ENCODE assay signal across 15 cellular contexts in genomic region chr10:17650416-17650815, GRCh38. TPM values are rescaled to one million over a fixed set of nuclear protein-coding genes. Genes with fewer than 3 reads are reported as not detected.
A peak's percentile ranks its signal among the peaks of the same experiment; 100 is the strongest.
DNase-seq lines count a peak whose midpoint lies in the region; ATAC-seq and TF ChIP-seq lines count a peak whose summit lies in the region.
"Had no signal": no experiment of that assay in that cellular context is flagged by ENCODE, and none has a peak within 500 bp of the region (broad histone marks: within the 10 kb centered on the region; RNA-seq: fewer than 3 reads in every experiment).

No MANE protein-coding gene starts in this region.

- no peak overlapping the region for H3K27ac ChIP-seq in CD8-positive, alpha-beta memory T cell (ENCODE audit: low read depth, low read length)
- H3K27ac ChIP-seq in IMR-90 (ENCODE audit: insufficient read depth, low read length) (no peak overlapping the region; the same call in 1 of the 2 replicates), psoas muscle (peak overlapping the region; percentile 25)
- H3K27ac ChIP-seq: VCaP had no signal

- CTCF ChIA-PET in CD8-positive, alpha-beta memory T cell (lab: Charles Lee): interaction anchor here (1.4 kb wide), 1 partner anchor 9 kb away, joined by 3 read pairs; no protein-coding TSS in a partner anchor
- CTCF ChIA-PET in IMR-90 (lab: Yijun Ruan, JAX): interaction anchor here (0.8 kb wide), 1 partner anchor 87 kb away, joined by 3 read pairs; no protein-coding TSS in a partner anchor

- peaks cover 8% of the 10 kb centered on the region; the same call in 1 of the 2 replicates for H3K9me1 ChIP-seq in IMR-90 (ENCODE audit: insufficient read depth, low read length)

- H3K4ac ChIP-seq in IMR-90 (ENCODE audit: low read depth, low read length): no peak overlapping the region

- no peak overlapping the region for H2AFZ ChIP-seq in IMR-90 (replicated peaks; ENCODE audit: low read length, poor library complexity)

- H2AK9ac ChIP-seq in IMR-90 (replicated peaks; ENCODE audit: low read depth, low read length, poor library complexity): no peak overlapping the region

- peaks cover 16 to 59% of the 10 kb centered on the region in 2 experiments; a peak in 3 of 4 replicates for H3K79me1 ChIP-seq in IMR-90 (ENCODE audit: low read depth in 1 of 2, low read length in 2 of 2)

- intact Hi-C loops in IMR-90 (cut with micrococcal nuclease) (no loop called here), psoas muscle (cut with DNase I) (no loop called here), left colon (cut with DNase I, micrococcal nuclease) (no loop called here)

- H3K27me3 ChIP-seq in CD8-positive, alpha-beta memory T cell (ENCODE audit: insufficient read depth, low read length, poor library complexity, severe bottlenecking): no peaks in the 10 kb centered on the region
- H3K27me3 ChIP-seq in IMR-90 (ENCODE audit: control insufficient read depth, insufficient read depth, low read length): no peaks in the 10 kb centered on the region
- no peaks in the 10 kb centered on the region for H3K27me3 ChIP-seq in psoas muscle (ENCODE audit: insufficient read depth in 3 of 3, low read length in 2 of 3)

- H2BK5ac ChIP-seq in IMR-90 (ENCODE audit: low read depth, low read length, poor library complexity, severe bottlenecking): peak overlapping the region; percentile 30

- no peak overlapping the region for H3K56ac ChIP-seq in IMR-90 (ENCODE audit: extremely low read depth, insufficient read depth, low read length)

- no TSS peak for BruUV-seq in IMR-90 (replicated peaks; lab: Mats Ljungman, UMichigan)

- no peak overlapping the region for H2BK20ac ChIP-seq in IMR-90 (ENCODE audit: low read depth, low read length)

- no peak overlapping the region for H2BK120ac ChIP-seq in IMR-90 (ENCODE audit: low read depth, low read length)

- no peak overlapping the region for H3K4me3 ChIP-seq in CD8-positive, alpha-beta memory T cell (ENCODE audit: low read length)
- no peak overlapping the region for H3K4me3 ChIP-seq in IMR-90 (ENCODE audit: insufficient read depth, low read depth, low read length)
- H3K4me3 ChIP-seq in psoas muscle: peak overlapping the region; percentile 8

- H3K4me3 Mint-ChIP-seq in CD8-positive, alpha-beta memory T cell: peak overlapping the region in 1 of 7 donors; percentile 19
- H3K4me3 Mint-ChIP-seq in chondrocyte (ENCODE audit: unreplicated experiment): peak overlapping the region; percentile 52
- H3K4me3 Mint-ChIP-seq: activated naive CD4-positive, alpha-beta T cell treated with anti-CD3 and anti-CD28 coated beads, Interleukin-2, amount 50 U/mL, for 24 hours had no signal

- H3K4me1 Mint-ChIP-seq in CD8-positive, alpha-beta memory T cell: peaks cover 67 to 93% (median 92%) of the 10 kb centered on the region in 3 donors
- peaks cover 80% of the 10 kb centered on the region for H3K4me1 Mint-ChIP-seq in chondrocyte (ENCODE audit: low read depth)

- H3K36me3 ChIP-seq in CD8-positive, alpha-beta memory T cell (ENCODE audit: insufficient read depth, low read length): no peaks in the 10 kb centered on the region
- H3K36me3 ChIP-seq in IMR-90 (ENCODE audit: control insufficient read depth, insufficient read depth, low read length): peaks cover 2% of the 10 kb centered on the region; the same call in 1 of the 2 replicates
- H3K36me3 ChIP-seq in psoas muscle (ENCODE audit: insufficient read depth in 1 of 2, low read depth in 1 of 2): peaks cover 0 to 3% of the 10 kb centered on the region in 2 donors

- no peak for TF ChIP-seq POLR2A in IMR-90 (IDR thresholded peaks at IDR 0.05; ENCODE audit: low read depth, low read length)

- H3K9ac ChIP-seq in IMR-90 (ENCODE audit: low read depth, low read length): no peak overlapping the region

- H3K27me3 Mint-ChIP-seq in CD8-positive, alpha-beta memory T cell: peaks cover 0 to 1% of the 10 kb centered on the region in 2 donors
- H3K27me3 Mint-ChIP-seq in chondrocyte (ENCODE audit: low read depth): no peaks in the 10 kb centered on the region
- H3K27me3 Mint-ChIP-seq: activated naive CD4-positive, alpha-beta T cell treated with anti-CD3 and anti-CD28 coated beads, Interleukin-2, amount 50 U/mL, for 24 hours had no signal

- DNase-seq in CD8-positive, alpha-beta memory T cell: no peak
- no peak for DNase-seq in IMR-90
- DNase-seq in chondrocyte (ENCODE audit: low spot score): no peak
- no peak for DNase-seq in psoas muscle
- DNase-seq in left colon: no peak
- no peak for DNase-seq in activated CD8-positive, alpha-beta memory T cell treated with anti-CD3 and anti-CD28 coated beads, Interleukin-2, amount 50 U/mL, for 48 hours
- DNase-seq: effector CD8-positive, alpha-beta T cell; posterior cingulate gyrus; RPMI8226; SW 1271 had no signal

- in situ Hi-C loops in IMR-90 (cut with MboI; ENCODE audit: low sequenced_read_pairs): no loop called here

- peaks cover 2 to 9% (median 7%) of the 10 kb centered on the region in 5 donors for H3K9me3 Mint-ChIP-seq in CD8-positive, alpha-beta memory T cell
- H3K9me3 Mint-ChIP-seq in chondrocyte (ENCODE audit: low read depth): no peaks in the 10 kb centered on the region

- peak overlapping the region in 5 of 8 donors; percentile 32 to 61 (median 51) for H3K27ac Mint-ChIP-seq in CD8-positive, alpha-beta memory T cell
- H3K27ac Mint-ChIP-seq in chondrocyte (ENCODE audit: unreplicated experiment): peak overlapping the region; percentile 94
- H3K27ac Mint-ChIP-seq: activated naive CD4-positive, alpha-beta T cell treated with anti-CD3 and anti-CD28 coated beads, Interleukin-2, amount 50 U/mL, for 24 hours had no signal

- H3K23ac ChIP-seq in IMR-90 (ENCODE audit: low read depth, low read length): no peak overlapping the region

- WGBS in IMR-90 (ENCODE audit: extremely low coverage in 2 of 2, insufficient read length in 1 of 2), 2 experiments: no CpG with 5 or more reads among the region's 8 CpGs
- WGBS in psoas muscle, 3 donors: 73 to 79% (median 74%) methylated on average over 8 of the region's 8 CpGs

- H4K5ac ChIP-seq in IMR-90 (ENCODE audit: low read depth, low read length): 0 out of 2 replicates have a peak overlapping the region, but pooled peaks have one; percentile 27

- no peak overlapping the region for H2AK5ac ChIP-seq in IMR-90 (ENCODE audit: low read depth, low read length)

- no peaks in the 10 kb centered on the region for H3K9me3 ChIP-seq in CD8-positive, alpha-beta memory T cell (ENCODE audit: low read length)
- H3K9me3 ChIP-seq in IMR-90 (ENCODE audit: control insufficient read depth, insufficient read depth, low read length) (no peaks in the 10 kb centered on the region), psoas muscle (no peaks in the 10 kb centered on the region)

- no peak overlapping the region for H3K14ac ChIP-seq in IMR-90 (replicated peaks; ENCODE audit: low read depth, low read length)

- H4K91ac ChIP-seq in IMR-90 (ENCODE audit: insufficient read depth, low read depth, low read length): no peak overlapping the region

- H3K36me3 Mint-ChIP-seq in CD8-positive, alpha-beta memory T cell: peaks cover 19 to 35% (median 24%) of the 10 kb centered on the region in 3 donors
- peaks cover 1% of the 10 kb centered on the region for H3K36me3 Mint-ChIP-seq in chondrocyte (ENCODE audit: low read depth)

- H2BK15ac ChIP-seq in IMR-90 (ENCODE audit: low read depth, low read length): no peak overlapping the region

- H4K20me1 ChIP-seq in IMR-90 (ENCODE audit: insufficient read depth, low read length): peaks cover 48% of the 10 kb centered on the region; the same call in 1 of the 2 replicates

- dilution Hi-C loops in IMR-90 (cut with HindIII; ENCODE audit: low sequenced_read_pairs, unreplicated experiment): no loop called here

- no peak for TF ChIP-seq RAD21 in IMR-90 (IDR thresholded peaks at IDR 0.05; ENCODE audit: low read length)

- peak overlapping the region; percentile 36; the same call in 1 of the 2 replicates for H3K4me2 ChIP-seq in IMR-90 (ENCODE audit: low read depth, low read length)

- POLR2A ChIA-PET in CD8-positive, alpha-beta memory T cell (lab: Charles Lee): no interaction called here
- POLR2A ChIA-PET in IMR-90 (lab: Charles Lee; ENCODE audit: unreplicated experiment): no interaction called here

- TF ChIP-seq CTCF in IMR-90 (conservative IDR thresholded peaks at IDR 0.05; ENCODE audit: low read depth, low read length) (no peak), chondrocyte (IDR thresholded peaks at IDR 0.05) (no peak), psoas muscle (IDR thresholded peaks at IDR 0.05) (no peak)

- no peak overlapping the region; the same call in 1 of the 2 replicates for H3K18ac ChIP-seq in IMR-90 (ENCODE audit: low read depth, low read length)

- no peak overlapping the region for H4K8ac ChIP-seq in IMR-90 (ENCODE audit: low read depth in 2 of 2, low read length in 2 of 2)

- peak; percentile 11; the same call in 1 of the 2 replicates for ATAC-seq in IMR-90 (ENCODE audit: low read depth)
- ATAC-seq in psoas muscle: no peak
- ATAC-seq in left colon: no peak
- no peak for ATAC-seq in GM19463 (IDR thresholded peaks at IDR 0.05; ENCODE audit: unreplicated experiment)
- no peak for ATAC-seq in GM19023 (IDR thresholded peaks at IDR 0.05; ENCODE audit: unreplicated experiment)
- ATAC-seq: left lobe of liver had no signal

- H3K4me1 ChIP-seq in CD8-positive, alpha-beta memory T cell (ENCODE audit: insufficient read depth, low read length): peaks cover 43% of the 10 kb centered on the region
- peaks cover 10% of the 10 kb centered on the region for H3K4me1 ChIP-seq in IMR-90 (ENCODE audit: control insufficient read depth, insufficient read depth, low read length)
- H3K4me1 ChIP-seq in psoas muscle: peaks cover 79% of the 10 kb centered on the region

TF ChIP-seq in IMR-90, 13 proteins besides CTCF, POLR2A, EP300 and RAD21:
- TF ChIP-seq MAFK (IDR thresholded peaks at IDR 0.05; ENCODE audit: low read depth, low read length) (no peak), RFX5 (IDR thresholded peaks at IDR 0.05; ENCODE audit: low read depth, low read length) (no peak), CEBPB (IDR thresholded peaks at IDR 0.05; ENCODE audit: low read depth, low read length) (no peak)

RNA-seq across cellular contexts. Expression of gene STAM, which starts 6.5 kb away (rescaled TPM):
- 10 to 100 TPM; 18.5 to 22.3 TPM for total RNA-seq in CD8-positive, alpha-beta memory T cell
- 7.8 TPM for polyA plus RNA-seq in CD8-positive, alpha-beta memory T cell
- total RNA-seq in IMR-90 (2012; rRNA removed) (22.9 and 31.9 TPM in 2 replicates), chondrocyte (27.4 to 30.7 TPM (median 27.6 TPM) in 3 replicates), psoas muscle (10 to 100 TPM; 22.1 to 42.4 (median 36.1) TPM), left colon (10 to 100 TPM; 15.9 to 19.4 TPM)
- polyA plus RNA-seq in IMR-90 (2012; rRNA removed) (23.3 and 24.6 TPM in 2 replicates), psoas muscle (10 to 100 TPM; 16.3 to 31.9 (median 20.0) TPM)
- polyA plus RNA-seq in IMR-90 (2012; cell fraction: cytosol; rRNA removed): 9.1 and 9.3 TPM in 2 replicates
- 10.0 and 25.1 TPM in 2 replicates for polyA plus RNA-seq in IMR-90 (2012; cell fraction: nucleus; rRNA removed; ENCODE audit: low replicate concordance)

RNA-seq across cellular contexts. Expression of gene HACD1, which starts 33.2 kb away (rescaled TPM):
- total RNA-seq in CD8-positive, alpha-beta memory T cell: 1 to 10 TPM; 1.9 to 2.2 TPM
- polyA plus RNA-seq in CD8-positive, alpha-beta memory T cell: 1.1 TPM
- 10.0 and 23.6 TPM in 2 replicates for total RNA-seq in IMR-90 (2012; rRNA removed)
- polyA plus RNA-seq in IMR-90 (2012; rRNA removed): 17.8 and 24.9 TPM in 2 replicates
- 10.3 and 14.4 TPM in 2 replicates for polyA plus RNA-seq in IMR-90 (2012; cell fraction: cytosol; rRNA removed)
- 7.9 and 16.2 TPM in 2 replicates for polyA plus RNA-seq in IMR-90 (2012; cell fraction: nucleus; rRNA removed; ENCODE audit: low replicate concordance)
- total RNA-seq in chondrocyte: 31.6 to 77.4 TPM (median 71.6 TPM) in 3 replicates
- total RNA-seq in psoas muscle: 10 to 100 TPM; 35.7 to 61.8 (median 38.9) TPM
- polyA plus RNA-seq in psoas muscle: 10 to 100 TPM; 23.4 to 32.5 (median 24.3) TPM
- 1 to 10 TPM; 3.2 to 6.1 TPM for total RNA-seq in left colon
